ENCODE assay signal across 22 cellular contexts in genomic region chr12:15574353-15574752, GRCh38.
"Had no signal": no experiment of that assay in that cellular context is flagged by ENCODE, and none has a peak within 500 bp of the region (broad histone marks: within the 10 kb centered on the region; RNA-seq: fewer than 3 reads in every experiment).

No MANE protein-coding gene starts in this region.

- H3K27me3 ChIP-seq: breast epithelium, colonic mucosa had no signal

- H3K27ac ChIP-seq: breast epithelium had no signal

- ATAC-seq: activated CD4-positive, CD25-positive, alpha-beta regulatory T cell treated with anti-CD3 and anti-CD28 coated beads, Interleukin-2, amount 50 U/mL, for 24 hours; PC-3 had no signal

- H3K27me3 Mint-ChIP-seq: activated naive CD8-positive, alpha-beta T cell treated with anti-CD3 and anti-CD28 coated beads, Interleukin-2, amount 10 ng/mL, durations not matched to agents 7 days and 5 days had no signal

- H3K4me1 ChIP-seq: breast epithelium had no signal

- DNase-seq: activated CD4-positive, alpha-beta T cell treated with anti-CD3 and anti-CD28 coated beads for 4 hours; activated CD4-positive, alpha-beta T cell treated with anti-CD3 and anti-CD28 coated beads, Interleukin-2, amount 50 U/mL, for 48 hours; activated effector memory CD4-positive, alpha-beta T cell treated with anti-CD3 and anti-CD28 coated beads, Interleukin-2, amount 50 U/mL, for 16 hours; activated naive CD4-positive, alpha-beta T cell treated with Interleukin-2 at 50 U/mL for 16 hours; activated naive CD8-positive, alpha-beta T cell treated with anti-CD3 and anti-CD28 coated beads, Interleukin-2, amount 10 ng/mL, durations not matched to agents 7 days and 5 days; activated T-cell treated with anti-CD3 and anti-CD28 coated beads for 4 hours; aorta; caudate nucleus; colonic mucosa; Kasumi-1; NCI-H1105 treated with DMSO at 0.1 percent for 48 hours; NCI-H1436 treated with DMSO at 0.1 percent for 48 hours; NCI-H187 treated with DMSO at 0.1 percent for 48 hours; NCI-H2081 treated with DMSO at 0.1 percent for 48 hours; NCI-H446; NCI-H524; PC-3; SHP77 treated with DMSO at 0.1 percent for 48 hours had no signal

- H3K4me3 ChIP-seq: breast epithelium, colonic mucosa had no signal

- H3K9me3 ChIP-seq: breast epithelium, colonic mucosa had no signal

- FAIRE-seq: RCC 7860 had no signal

- H3K27ac Mint-ChIP-seq: activated naive CD8-positive, alpha-beta T cell treated with anti-CD3 and anti-CD28 coated beads, Interleukin-2, amount 10 ng/mL, durations not matched to agents 7 days and 5 days; T-helper 1 cell treated with Interleukin-12 subunit alpha and Interleukin-12 subunit beta and Interleukin-4 antibody, amounts not matched to agents 30 μg/mL and 1 μg/mL, for 36 hours had no signal

- H3K4me3 Mint-ChIP-seq: activated naive CD8-positive, alpha-beta T cell treated with anti-CD3 and anti-CD28 coated beads, Interleukin-2, amount 10 ng/mL, durations not matched to agents 7 days and 5 days; T-helper 1 cell treated with Interleukin-12 subunit alpha and Interleukin-12 subunit beta and Interleukin-4 antibody, amounts not matched to agents 30 μg/mL and 1 μg/mL, for 36 hours had no signal

- H3K36me3 ChIP-seq: breast epithelium, colonic mucosa had no signal
